In genomic region chr2:65465124-65465523, GRCh38 we compare ENCODE assay signal across 26 cellular contexts. TPM values are rescaled to one million over a fixed set of nuclear protein-coding genes. Genes with fewer than 3 reads are reported as not detected.
A peak's percentile ranks its signal among the peaks of the same experiment; 100 is the strongest.
DNase-seq lines count a peak whose midpoint lies in the region; ATAC-seq, FAIRE-seq and TF ChIP-seq lines count a peak whose summit lies in the region.
"Had no signal": no experiment of that assay in that cellular context is flagged by ENCODE, and none has a peak within 500 bp of the region (broad histone marks: within the 10 kb centered on the region; RNA-seq: fewer than 3 reads in every experiment).

No MANE protein-coding gene starts in this region.

- no peak for TF ChIP-seq RAD21 in K562 (CRISPR knock-in tag; conservative IDR thresholded peaks at IDR 0.05 in 1 of 2, IDR thresholded peaks at IDR 0.05 in 1 of 2)

- FAIRE-seq in K562 (lab: Jason Lieb, UNC) (no peak), keratinocyte (lab: Jason Lieb, UNC) (peak; percentile 68)
- FAIRE-seq: endometrium, islet of Langerhans had no signal

- H3K9me3 ChIP-seq in K562 (replicated peaks; ENCODE audit: control insufficient read depth, insufficient read depth, low read depth, low read length) (no peaks in the 10 kb centered on the region), keratinocyte (ENCODE audit: control insufficient read depth, low read depth, low read length) (no peaks in the 10 kb centered on the region)
- H3K9me3 ChIP-seq: transverse colon had no signal

- TF ChIP-seq EP300 in K562 (IDR thresholded peaks at IDR 0.05; ENCODE audit: low read length), result no peak

- no peak overlapping the region for H3K27ac Mint-ChIP-seq in natural killer cell treated with Interleukin-12 subunit alpha and Interleukin-12 subunit beta and Interleukin-15 and Interleukin-18, amount 100 ng/mL, for 72 hours
- no peak overlapping the region for H3K27ac Mint-ChIP-seq in activated CD4-positive, alpha-beta T cell treated with anti-CD3 and anti-CD28 coated beads for 36 hours
- H3K27ac Mint-ChIP-seq: activated CD4-positive, alpha-beta memory T cell treated with anti-CD3 and anti-CD28 coated beads, Interleukin-2, amount 10 ng/mL, durations not matched to agents 7 days and 5 days; activated naive CD4-positive, alpha-beta T cell treated with anti-CD3 and anti-CD28 coated beads, Interleukin-2, amount 50 U/mL, for 72 hours; activated T-helper 2 cell treated with anti-CD3 and anti-CD28 coated beads, Interferon-gamma antibody, Interleukin-2, Interleukin-4, amounts not matched to agents 10 μg/mL and 5 μg/mL and 100 μg/mL, durations not matched to agents 14 hours and 24 hours and 36 hours; CD14-positive monocyte; nephron progenitor cell; T-cell had no signal

- H3K9me3 Mint-ChIP-seq in natural killer cell treated with Interleukin-12 subunit alpha and Interleukin-12 subunit beta and Interleukin-15 and Interleukin-18, amount 100 ng/mL, for 72 hours, result peaks cover 9% of the 10 kb centered on the region
- H3K9me3 Mint-ChIP-seq in activated CD4-positive, alpha-beta T cell treated with anti-CD3 and anti-CD28 coated beads for 36 hours (ENCODE audit: low read depth), result no peaks in the 10 kb centered on the region
- H3K9me3 Mint-ChIP-seq: activated CD4-positive, alpha-beta memory T cell treated with anti-CD3 and anti-CD28 coated beads, Interleukin-2, amount 10 ng/mL, durations not matched to agents 7 days and 5 days; activated T-helper 2 cell treated with anti-CD3 and anti-CD28 coated beads, Interferon-gamma antibody, Interleukin-2, Interleukin-4, amounts not matched to agents 10 μg/mL and 5 μg/mL and 100 μg/mL, durations not matched to agents 14 hours and 24 hours and 36 hours; T-cell had no signal

- no TSS peak for BruUV-seq in K562 (replicated peaks; lab: Mats Ljungman, UMichigan)

- H2AFZ ChIP-seq in K562 (ENCODE audit: low read depth, low read length), result no peak overlapping the region
- H2AFZ ChIP-seq in keratinocyte (ENCODE audit: control insufficient read depth, low read length), result no peak overlapping the region

- dilution Hi-C loops in keratinocyte (cut with MboI; ENCODE audit: extremely low pct_ligation_motif_present, low sequenced_read_pairs), result no loop called here

- no peaks in the 10 kb centered on the region; a peak in 1 of 5 replicates for H3K4me1 ChIP-seq in K562 (replicated peaks in 1 of 2; ENCODE audit: control insufficient read depth in 2 of 2, insufficient read depth in 2 of 2, low read length in 2 of 2)
- peaks cover 6% of the 10 kb centered on the region for H3K4me1 ChIP-seq in keratinocyte (ENCODE audit: control insufficient read depth, extremely low read depth, insufficient read depth, low read length)
- H3K4me1 ChIP-seq: transverse colon had no signal

- H3K36me3 Mint-ChIP-seq in natural killer cell treated with Interleukin-12 subunit alpha and Interleukin-12 subunit beta and Interleukin-15 and Interleukin-18, amount 100 ng/mL, for 72 hours, result no peaks in the 10 kb centered on the region
- no peaks in the 10 kb centered on the region for H3K36me3 Mint-ChIP-seq in activated CD4-positive, alpha-beta T cell treated with anti-CD3 and anti-CD28 coated beads for 36 hours (ENCODE audit: low read depth)
- H3K36me3 Mint-ChIP-seq: activated naive CD4-positive, alpha-beta T cell treated with anti-CD3 and anti-CD28 coated beads, Interleukin-2, amount 50 U/mL, for 72 hours; CD14-positive monocyte; T-cell had no signal

- CTCF ChIA-PET in K562 (lab: Yijun Ruan, JAX; ENCODE audit: low intra/inter-chr PET ratio), result no interaction called here
- CTCF ChIA-PET in activated CD4-positive, alpha-beta T cell treated with anti-CD3 and anti-CD28 coated beads for 36 hours (lab: Charles Lee), result no interaction called here

- H3K9ac ChIP-seq in K562 (ENCODE audit: insufficient read depth in 1 of 2, low read depth in 2 of 2, low read length in 2 of 2) (no peak overlapping the region), keratinocyte (ENCODE audit: control insufficient read depth, extremely low read depth, insufficient read depth, low read length) (no peak overlapping the region)

- no peaks in the 10 kb centered on the region for H3K36me3 ChIP-seq in K562 (ENCODE audit: control insufficient read depth, insufficient read depth, low read length)
- H3K36me3 ChIP-seq in keratinocyte (ENCODE audit: control insufficient read depth in 2 of 2, extremely low read depth in 1 of 2, insufficient read depth in 2 of 2, low read length in 2 of 2), result no peaks in the 10 kb centered on the region
- H3K36me3 ChIP-seq: transverse colon had no signal

- 40% methylated on average over 5 of the region's 5 CpGs for WGBS in K562 (ENCODE audit: insufficient coverage, low coverage, missing lambda C conversion rate)

- POLR2A ChIA-PET in K562 (lab: Yijun Ruan, JAX), result interaction anchor here (0.6 to 0.9 kb wide), 3 partner anchors 12 to 190 kb away, joined by 3 to 5 read pairs (median 3); no protein-coding TSS in a partner anchor
- POLR2A ChIA-PET in activated CD4-positive, alpha-beta T cell treated with anti-CD3 and anti-CD28 coated beads for 36 hours (lab: Charles Lee), result no interaction called here

- intact Hi-C loops in K562 (cut with micrococcal nuclease), result no loop called here
- intact Hi-C loops in activated CD4-positive, alpha-beta T cell treated with anti-CD3 and anti-CD28 coated beads for 36 hours (cut with DNase I, micrococcal nuclease), result no loop called here

- H3K27ac ChIP-seq in K562 (ENCODE audit: extremely low read depth, low read depth, low read length), result no peak overlapping the region
- no peak overlapping the region for H3K27ac ChIP-seq in keratinocyte (ENCODE audit: control insufficient read depth, insufficient read depth, low read length)
- H3K27ac ChIP-seq: HL-60, transverse colon had no signal

- TF ChIP-seq CTCF in K562 (IDR thresholded peaks at IDR 0.05 in 2 of 3, conservative IDR thresholded peaks at IDR 0.05 in 1 of 3; ENCODE audit: insufficient read depth in 2 of 3, low read depth in 1 of 3, low read length in 3 of 3) (no peak), keratinocyte (optimal IDR thresholded peaks at IDR 0.05 in 1 of 3, IDR thresholded peaks at IDR 0.05 in 1 of 3, conservative IDR thresholded peaks at IDR 0.05 in 1 of 3; ENCODE audit: extremely low read depth in 1 of 3, insufficient read depth in 2 of 3, low read length in 3 of 3) (no peak)

- H3K27me3 ChIP-seq in K562 (ENCODE audit: control insufficient read depth in 2 of 2, insufficient read depth in 2 of 2, low read length in 2 of 2), result no peaks in the 10 kb centered on the region
- no peaks in the 10 kb centered on the region for H3K27me3 ChIP-seq in keratinocyte (ENCODE audit: control insufficient read depth, extremely low read depth, insufficient read depth, low read length)
- H3K27me3 ChIP-seq: transverse colon had no signal

- H3K27me3 Mint-ChIP-seq in natural killer cell treated with Interleukin-12 subunit alpha and Interleukin-12 subunit beta and Interleukin-15 and Interleukin-18, amount 100 ng/mL, for 72 hours, result peaks cover 27% of the 10 kb centered on the region in 2 donors
- peaks cover 9% of the 10 kb centered on the region for H3K27me3 Mint-ChIP-seq in activated CD4-positive, alpha-beta T cell treated with anti-CD3 and anti-CD28 coated beads for 36 hours

- no peak overlapping the region for H3K4me3 Mint-ChIP-seq in natural killer cell treated with Interleukin-12 subunit alpha and Interleukin-12 subunit beta and Interleukin-15 and Interleukin-18, amount 100 ng/mL, for 72 hours
- no peak overlapping the region for H3K4me3 Mint-ChIP-seq in activated CD4-positive, alpha-beta T cell treated with anti-CD3 and anti-CD28 coated beads for 36 hours
- H3K4me3 Mint-ChIP-seq: activated CD4-positive, alpha-beta memory T cell treated with anti-CD3 and anti-CD28 coated beads, Interleukin-2, amount 10 ng/mL, durations not matched to agents 7 days and 5 days; CD14-positive monocyte; nephron progenitor cell; T-cell had no signal

- no peaks in the 10 kb centered on the region for H4K20me1 ChIP-seq in K562 (replicated peaks; ENCODE audit: control insufficient read depth, insufficient read depth, low read length)
- no peaks in the 10 kb centered on the region for H4K20me1 ChIP-seq in keratinocyte (ENCODE audit: control insufficient read depth, extremely low read depth, insufficient read depth, low read length)

- H3K79me2 ChIP-seq in K562 (ENCODE audit: control insufficient read depth, insufficient read depth, low read length), result no peaks in the 10 kb centered on the region
- no peaks in the 10 kb centered on the region for H3K79me2 ChIP-seq in keratinocyte (ENCODE audit: control insufficient read depth, insufficient read depth, low read length)

- in situ Hi-C loops in K562 (cut with MboI), result no loop called here

- no peaks in the 10 kb centered on the region for H3K4me1 Mint-ChIP-seq in natural killer cell treated with Interleukin-12 subunit alpha and Interleukin-12 subunit beta and Interleukin-15 and Interleukin-18, amount 100 ng/mL, for 72 hours (ENCODE audit: low read depth in 2 of 2)
- no peaks in the 10 kb centered on the region for H3K4me1 Mint-ChIP-seq in activated CD4-positive, alpha-beta T cell treated with anti-CD3 and anti-CD28 coated beads for 36 hours
- H3K4me1 Mint-ChIP-seq: activated CD4-positive, alpha-beta memory T cell treated with anti-CD3 and anti-CD28 coated beads, Interleukin-2, amount 10 ng/mL, durations not matched to agents 7 days and 5 days had no signal

- H3K4me2 ChIP-seq in K562 (ENCODE audit: insufficient read depth, low read length) (no peak overlapping the region), keratinocyte (ENCODE audit: control insufficient read depth, extremely low read depth, insufficient read depth, low read depth, low read length) (peak overlapping the region; percentile 24)

- no peak overlapping the region for H3K4me3 ChIP-seq in K562
- no peak overlapping the region for H3K4me3 ChIP-seq in keratinocyte (ENCODE audit: control insufficient read depth in 2 of 3, extremely low read depth in 1 of 3, insufficient read depth in 2 of 3, low read depth in 1 of 3, low read length in 3 of 3)
- H3K4me3 ChIP-seq: transverse colon had no signal

- H3K9me1 ChIP-seq in K562 (ENCODE audit: control insufficient read depth, insufficient read depth, low read length), result no peaks in the 10 kb centered on the region
- H3K9me1 ChIP-seq in keratinocyte (ENCODE audit: control insufficient read depth, extremely low read depth, insufficient read depth, low read length), result no peaks in the 10 kb centered on the region

- ATAC-seq in K562 (0 out of 3 replicates have a peak, but pooled peaks have one; percentile 39), HG02973 (IDR thresholded peaks at IDR 0.05; ENCODE audit: unreplicated experiment) (no peak)
- ATAC-seq in stimulated activated naive CD8-positive, alpha-beta T cell treated with anti-CD3 and anti-CD28 coated beads, Interleukin-15, Interleukin-2, amounts not matched to agents 100 U/mL and 50 U/mL, for 24 hours, result no peak
- no peak for ATAC-seq in natural killer cell treated with Interleukin-12 subunit alpha and Interleukin-12 subunit beta and Interleukin-15 and Interleukin-18, amount 100 ng/mL, for 72 hours
- ATAC-seq in activated CD4-positive, alpha-beta T cell treated with anti-CD3 and anti-CD28 coated beads for 36 hours, result no peak
- ATAC-seq: activated naive CD4-positive, alpha-beta T cell treated with anti-CD3 and anti-CD28 coated beads, Interleukin-2, amount 50 U/mL, for 72 hours; Panc1; T-cell had no signal

- DNase-seq in Ammon's horn (ENCODE audit: low spot score), result peak; percentile 27
- peak; percentile 62 to 84 for DNase-seq in NCI-H526 (lab: John Stamatoyannopoulos, UW)
- DNase-seq in K562 (ENCODE audit: extremely low read depth in 1 of 4, low spot score in 3 of 4), result no peak
- no peak for DNase-seq in keratinocyte (ENCODE audit: low read depth, low spot score)
- no peak for DNase-seq in stimulated activated naive CD8-positive, alpha-beta T cell treated with anti-CD3 and anti-CD28 coated beads, Interleukin-15, Interleukin-2, amounts not matched to agents 100 U/mL and 50 U/mL, for 24 hours
- DNase-seq in natural killer cell treated with Interleukin-12 subunit alpha and Interleukin-12 subunit beta and Interleukin-15 and Interleukin-18, amount 100 ng/mL, for 72 hours (ENCODE audit: low spot score), result no peak
- DNase-seq in activated CD4-positive, alpha-beta T cell treated with anti-CD3 and anti-CD28 coated beads for 36 hours, result no peak
- DNase-seq: activated CD4-positive, alpha-beta memory T cell treated with anti-CD3 and anti-CD28 coated beads, Interleukin-2, amount 10 ng/mL, durations not matched to agents 7 days and 5 days; activated CD4-positive, CD25-positive, alpha-beta regulatory T cell; aorta; Calu3; central memory CD4-positive, alpha-beta T cell; Karpas-422; NCI-H1436; stimulated activated CD4-positive, alpha-beta T cell treated with anti-CD3 and anti-CD28 coated beads, Interleukin-2, amount 100 ng/mL, for 24 hours; T-cell; transverse colon had no signal

- TF ChIP-seq POLR2A in K562 (conservative IDR thresholded peaks at IDR 0.05), result no peak

RNA-seq across cellular contexts. Expression of gene SPRED2, which starts 32.7 kb away (rescaled TPM):
- 32.9 and 55.4 TPM in 2 replicates for total RNA-seq in K562 (2011; cell fraction: chromatin; rRNA removed; ENCODE audit: low replicate concordance)
- total RNA-seq in K562 (2011; cell fraction: nucleolus; rRNA removed), result 16.8 and 20.1 TPM in 2 replicates
- 32.7 and 48.2 TPM in 2 replicates for total RNA-seq in K562 (2011; cell fraction: nucleoplasm; rRNA removed)
- total RNA-seq in K562 (2014; rRNA removed) (7.8 and 9.5 TPM in 2 replicates), K562 (2014; rRNA removed; fragmentation: Illumina TruSeq; extraction: Trizol) (14.1 and 14.8 TPM in 2 replicates), K562 (2015; rRNA removed; fragmentation: Illumina TruSeq; extraction: Trizol) (10.2 and 10.7 TPM in 2 replicates), K562 (2021) (42.6 and 50.8 TPM in 2 replicates)
- polyA plus RNA-seq in K562 (2011; rRNA removed) (15.3 and 16.5 TPM in 2 replicates), K562 (2014; fragmentation: Illumina TruSeq; extraction: Trizol) (40.9 and 42.6 TPM in 2 replicates), K562 (2014; fragmentation: Nextera tagmentation; extraction: Ambion mirVana) (1 to 10 TPM; 4.6 to 6.4 TPM), K562 (2014; rRNA removed) (17.9 and 21.2 TPM in 2 replicates), keratinocyte (19.3 to 49.0 TPM (median 26.8 TPM) in 3 replicates)
- polyA plus RNA-seq in K562 (2011; cell fraction: cytosol; rRNA removed), result 18.1 and 23.5 TPM in 2 replicates
- polyA plus RNA-seq in K562 (2011; cell fraction: nucleus; rRNA removed), result 20.4 and 30.3 TPM in 2 replicates
- polyA plus RNA-seq in K562 (2012), result 22.1 and 26.6 TPM in 2 replicates
- 16.7 and 18.3 TPM in 2 replicates for polyA minus RNA-seq in K562 (2011; rRNA and poly(A)+ RNA removed)
- polyA minus RNA-seq in K562 (2011; cell fraction: cytosol; rRNA and poly(A)+ RNA removed), result 22.5 and 22.8 TPM in 2 replicates
- 6.9 and 9.3 TPM in 2 replicates for polyA minus RNA-seq in K562 (2011; cell fraction: nucleus; rRNA and poly(A)+ RNA removed)
- polyA plus RNA-seq in keratinocyte (2011; ENCODE audit: low read depth), result 12.5 TPM
- polyA plus RNA-seq in keratinocyte (2011; cell fraction: cytosol; rRNA removed), result 35.1 and 48.4 TPM in 2 replicates
- polyA plus RNA-seq in keratinocyte (2011; cell fraction: nucleus; rRNA removed), result 60.5 and 62.9 TPM in 2 replicates
- polyA plus RNA-seq in keratinocyte (2012; ENCODE audit: low replicate concordance), result 13.7 and 34.9 TPM in 2 replicates
- 25.3 to 97.0 TPM (median 30.5 TPM) in 3 replicates for polyA minus RNA-seq in keratinocyte
- polyA minus RNA-seq in keratinocyte (2011; cell fraction: cytosol; rRNA and poly(A)+ RNA removed), result 39.7 TPM
- polyA minus RNA-seq in keratinocyte (2011; cell fraction: nucleus; rRNA and poly(A)+ RNA removed), result 35.9 and 60.3 TPM in 2 replicates
- total RNA-seq in natural killer cell treated with Interleukin-12 subunit alpha and Interleukin-12 subunit beta and Interleukin-15 and Interleukin-18, amount 100 ng/mL, for 72 hours, result 10 to 100 TPM in 1 of 2 donors, 1 to 10 TPM in 1; 9.8 to 26.0 TPM
- total RNA-seq in activated CD4-positive, alpha-beta T cell treated with anti-CD3 and anti-CD28 coated beads for 36 hours, result 1 to 10 TPM; 6.7 to 7.9 TPM

Comparison
In these comparisons a context has a peak if more than half of its experiments do, and no peak if none do; other contexts are left out.
1. DNase-seq: peak in Ammon's horn (single experiment) and NCI-H526 (2 of 2); none in K562 (0 of 4), keratinocyte (single experiment), stimulated activated naive CD8-positive, alpha-beta T cell treated with anti-CD3 and anti-CD28 coated beads, Interleukin-15, Interleukin-2, amounts not matched to agents 100 U/mL and 50 U/mL, for 24 hours (single experiment), natural killer cell treated with Interleukin-12 subunit alpha and Interleukin-12 subunit beta and Interleukin-15 and Interleukin-18, amount 100 ng/mL, for 72 hours (single experiment) and activated CD4-positive, alpha-beta T cell treated with anti-CD3 and anti-CD28 coated beads for 36 hours (single experiment).